8 cellular contexts compared by ENCODE assay signal in the genomic region with DNA sequence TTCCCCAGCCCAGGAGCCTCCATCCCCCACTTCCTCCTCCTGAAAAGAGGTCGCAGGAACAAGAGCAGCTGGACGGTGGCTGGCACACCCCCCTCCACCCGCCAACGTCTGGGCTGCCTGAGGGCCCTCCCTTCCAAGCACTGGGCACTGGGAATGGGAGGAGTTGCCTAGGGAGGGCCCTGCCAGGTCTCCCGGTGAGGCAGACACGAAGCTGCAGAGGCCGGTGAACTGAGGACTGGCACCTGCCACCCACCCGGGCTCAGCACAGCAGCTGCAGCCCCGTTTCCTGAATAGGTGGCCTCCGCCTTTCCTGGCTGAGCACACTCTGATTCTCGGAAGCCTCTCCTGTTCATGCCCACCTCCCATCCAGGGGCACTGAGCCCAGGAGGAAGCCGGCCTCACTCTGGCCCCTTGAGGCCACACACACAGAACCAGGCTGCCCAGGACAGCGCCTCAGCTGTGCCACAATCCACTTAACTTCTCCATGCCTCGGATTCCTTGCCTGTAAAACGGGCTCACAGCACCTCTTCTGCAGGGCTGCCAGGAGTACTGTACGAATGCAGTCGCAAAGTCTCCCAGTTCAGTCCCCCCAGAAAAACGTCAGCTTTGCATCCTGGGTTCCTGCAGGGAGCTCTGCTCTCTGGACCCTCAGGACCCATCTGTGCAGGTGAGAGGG. TPM values are rescaled to one million over a fixed set of nuclear protein-coding genes. Genes with fewer than 3 reads are reported as not detected.
DNase-seq lines count a peak whose midpoint lies in the region; ATAC-seq and TF ChIP-seq lines count a peak whose summit lies in the region.

No MANE protein-coding gene starts in this region.

- POLR2A ChIA-PET in Caco-2 (lab: Charles Lee) = no interaction called here
- POLR2A ChIA-PET in naive thymus-derived CD8-positive, alpha-beta T cell (lab: Charles Lee) = interaction anchor here (1.4 to 1.7 kb wide), 2 partner anchors 9 to 25 kb away, joined by 4 to 5 read pairs; partner anchors contain the start of gene SAPCD2

- H3K4me3 Mint-ChIP-seq in Caco-2 (ENCODE audit: unreplicated experiment) = peak overlapping the region; percentile 79
- H3K4me3 Mint-ChIP-seq in naive thymus-derived CD8-positive, alpha-beta T cell = peak overlapping the region; percentile 59 to 82 (median 72)

- no peak for DNase-seq in Caco-2
- DNase-seq in NCI-H2081 treated with DMSO at 0.1 percent for 48 hours (lab: John Stamatoyannopoulos, UW) = peak; percentile 37
- DNase-seq in dorsolateral prefrontal cortex = peak in 1 of 10 donors; percentile 49
- no peak for DNase-seq in naive thymus-derived CD8-positive, alpha-beta T cell
- no peak for DNase-seq in HPDE6-E6E7 (ENCODE audit: extremely low spot score)
- no peak for DNase-seq in epidermal melanocyte (ENCODE audit: insufficient read length, low spot score)
- DNase-seq in amniotic stem cell (lab: John Stamatoyannopoulos, UW) = no peak

- no peaks in the 10 kb centered on the region for H3K4me1 Mint-ChIP-seq in Caco-2 (ENCODE audit: low read depth, unreplicated experiment)
- peaks cover 5 to 23% (median 18%) of the 10 kb centered on the region in 4 donors for H3K4me1 Mint-ChIP-seq in naive thymus-derived CD8-positive, alpha-beta T cell

- BruUV-seq in Caco-2 (replicated peaks; lab: Mats Ljungman, UMichigan) = no TSS peak

- CTCF ChIA-PET in Caco-2 (lab: Charles Lee) = interaction anchor here (1.0 to 1.1 kb wide), 2 partner anchors 15 to 23 kb away, joined by 3 read pairs; no protein-coding TSS in a partner anchor

- no peaks in the 10 kb centered on the region for H3K36me3 ChIP-seq in Caco-2 (ENCODE audit: control insufficient read depth, insufficient read depth, low read length)

- intact Hi-C loops in Caco-2 (cut with micrococcal nuclease; ENCODE audit: unreplicated experiment) (no loop called here), dorsolateral prefrontal cortex (cut with DNase I) (no loop called here)

- no peaks in the 10 kb centered on the region for H3K9me3 ChIP-seq in Caco-2

- H3K4me3 ChIP-seq in Caco-2 (ENCODE audit: low read depth, low read length) = peak overlapping the region; percentile 63
- H3K4me3 ChIP-seq in dorsolateral prefrontal cortex = peak overlapping the region; percentile 50 to 83 (median 71)

- H3K4me1 ChIP-seq in Caco-2 = 0 out of 2 replicates have a peak, but pooled peaks cover 5% of the 10 kb centered on the region

- no peak overlapping the region for H3K27ac Mint-ChIP-seq in Caco-2 (ENCODE audit: unreplicated experiment)
- H3K27ac Mint-ChIP-seq in naive thymus-derived CD8-positive, alpha-beta T cell = peak overlapping the region in 3 of 10 donors; percentile 21 to 58 (median 53)

- H3K27me3 ChIP-seq in Caco-2 (replicated peaks; ENCODE audit: control insufficient read depth, insufficient read depth, low read length) (no peaks in the 10 kb centered on the region), dorsolateral prefrontal cortex (peaks cover 0 to 27% (median 17%) of the 10 kb centered on the region in 45 donors)

- H3K27me3 Mint-ChIP-seq in Caco-2 (ENCODE audit: insufficient read depth, unreplicated experiment) = no peaks in the 10 kb centered on the region
- peaks cover 0 to 40% (median 10%) of the 10 kb centered on the region in 5 donors for H3K27me3 Mint-ChIP-seq in naive thymus-derived CD8-positive, alpha-beta T cell

- no peaks in the 10 kb centered on the region for H3K36me3 Mint-ChIP-seq in Caco-2 (ENCODE audit: insufficient read depth, unreplicated experiment)
- peaks cover 0 to 2% (median 0%) of the 10 kb centered on the region in 3 donors for H3K36me3 Mint-ChIP-seq in naive thymus-derived CD8-positive, alpha-beta T cell

- peak; percentile 15 to 40 for ATAC-seq in naive thymus-derived CD8-positive, alpha-beta T cell
- ATAC-seq in HG02642 (IDR thresholded peaks at IDR 0.05; ENCODE audit: poor library complexity, unreplicated experiment) = no peak

- peak overlapping the region in 51 of 59 donors; percentile 17 to 92 (median 70) for H3K27ac ChIP-seq in dorsolateral prefrontal cortex

- TF ChIP-seq CTCF in Caco-2 (IDR thresholded peaks at IDR 0.05; ENCODE audit: insufficient read depth in 1 of 2, low read depth in 1 of 2, low read length in 1 of 2, severe bottlenecking in 1 of 2, unreplicated experiment in 1 of 2) = no peak
- peak in 1 of 56 donors; percentile 10 for TF ChIP-seq CTCF in dorsolateral prefrontal cortex (IDR thresholded peaks at IDR 0.05 in 54 of 56, conservative IDR thresholded peaks at IDR 0.05 in 2 of 56; ENCODE audit: low read depth in 1 of 56, partially characterized antibody in 56 of 56)

- no peaks in the 10 kb centered on the region for H3K9me3 Mint-ChIP-seq in Caco-2 (ENCODE audit: unreplicated experiment)
- H3K9me3 Mint-ChIP-seq in naive thymus-derived CD8-positive, alpha-beta T cell = no peaks in the 10 kb centered on the region

RNA-seq across cellular contexts. Expression of gene NPDC1, which starts 1.3 kb away (rescaled TPM):
- total RNA-seq in Caco-2 (2022) = 44.1 and 49.2 TPM in 2 replicates
- total RNA-seq in dorsolateral prefrontal cortex = 100 to 1,000 TPM; 142 to 297 (median 214) TPM
- total RNA-seq in naive thymus-derived CD8-positive, alpha-beta T cell = 1 to 10 TPM; 2.8 to 4.3 TPM
- 1 to 10 TPM; 2.1 to 9.3 (median 4.2) TPM for polyA plus RNA-seq in naive thymus-derived CD8-positive, alpha-beta T cell

RNA-seq across cellular contexts. Expression of gene ENTPD2, which starts 9.2 kb away (rescaled TPM):
- 2.9 and 3.4 TPM in 2 replicates for total RNA-seq in Caco-2 (2022)
- total RNA-seq in dorsolateral prefrontal cortex = 10 to 100 TPM in 105 of 120 experiments, 1 to 10 TPM in 15; 4.7 to 47.5 (median 15.7) TPM
- total RNA-seq in naive thymus-derived CD8-positive, alpha-beta T cell = not detected
- polyA plus RNA-seq in naive thymus-derived CD8-positive, alpha-beta T cell = not detected

RNA-seq across cellular contexts. Expression of gene FUT7, which starts 12.8 kb away (rescaled TPM):
- not detected in 2 replicates for total RNA-seq in Caco-2 (2022)
- 1 to 10 TPM in 3 of 120 experiments, under 1 TPM in 54, not detected in 63; 0.14 to 1.7 (median 0.33) TPM for total RNA-seq in dorsolateral prefrontal cortex
- total RNA-seq in naive thymus-derived CD8-positive, alpha-beta T cell = under 1 TPM in 1 of 2 experiments, not detected in 1; 0.13 TPM
- 1 to 10 TPM; 1.2 to 1.6 (median 1.6) TPM for polyA plus RNA-seq in naive thymus-derived CD8-positive, alpha-beta T cell

RNA-seq across cellular contexts. Expression of gene ABCA2, which starts 16.6 kb away (rescaled TPM):
- total RNA-seq in Caco-2 (2022) = 22.6 and 27.3 TPM in 2 replicates
- 1,000 to 10,000 TPM in 22 of 120 experiments, 100 to 1,000 TPM in 98; 266 to 2,644 (median 606) TPM for total RNA-seq in dorsolateral prefrontal cortex
- 10 to 100 TPM; 37.0 to 41.5 TPM for total RNA-seq in naive thymus-derived CD8-positive, alpha-beta T cell
- 1 to 10 TPM; 3.9 to 9.4 (median 4.7) TPM for polyA plus RNA-seq in naive thymus-derived CD8-positive, alpha-beta T cell

RNA-seq across cellular contexts. Expression of gene SAPCD2, which starts 25.7 kb away (rescaled TPM):
- total RNA-seq in Caco-2 (2022) (53.3 and 57.5 TPM in 2 replicates), dorsolateral prefrontal cortex (10 to 100 TPM in 1 of 120 experiments, 1 to 10 TPM in 119; 1.7 to 11.5 (median 5.4) TPM)
- total RNA-seq in naive thymus-derived CD8-positive, alpha-beta T cell = under 1 TPM; 0.27 to 0.44 TPM
- polyA plus RNA-seq in naive thymus-derived CD8-positive, alpha-beta T cell = under 1 TPM in 2 of 3 donors, not detected in 1; 0.23 to 0.27 TPM
